ENCODE assay signal across 22 cellular contexts in the genomic region with DNA sequence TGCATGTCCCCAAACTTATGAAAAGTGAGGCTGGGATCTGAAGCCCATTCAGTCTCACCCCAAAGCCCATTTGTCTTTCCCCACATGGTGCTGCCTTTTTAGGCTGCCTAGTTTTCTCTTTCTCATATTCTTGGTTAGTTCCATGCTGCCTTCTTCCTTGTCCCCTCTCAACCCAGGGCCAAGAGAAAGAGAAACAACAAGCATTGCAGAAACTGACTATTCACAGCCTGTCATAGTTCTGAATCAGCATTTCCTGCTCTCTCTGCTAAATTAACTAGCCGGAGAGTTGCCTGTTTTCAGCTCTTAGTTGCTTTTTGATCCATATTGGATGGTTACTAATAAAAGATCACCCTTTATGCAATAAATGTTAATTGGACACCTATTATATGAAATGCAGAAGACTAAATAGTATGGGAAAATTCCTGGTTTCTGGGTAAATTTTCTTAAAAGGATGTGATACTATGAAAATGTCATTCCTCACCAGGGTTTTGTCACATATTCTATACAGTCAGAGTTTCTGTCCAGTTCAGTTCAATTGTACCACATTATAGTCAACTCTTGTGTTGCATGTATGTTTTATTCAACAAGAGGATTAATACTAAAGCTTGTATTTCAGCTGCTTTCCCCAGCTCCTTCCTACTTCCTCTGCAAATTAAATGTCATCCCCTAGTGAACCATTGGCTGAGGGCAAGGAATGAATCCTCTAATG.
DNase-seq lines count a peak whose midpoint lies in the region; ATAC-seq and TF ChIP-seq lines count a peak whose summit lies in the region.
"Had no signal": no experiment of that assay in that cellular context is flagged by ENCODE, and none has a peak within 500 bp of the region (broad histone marks: within the 10 kb centered on the region; RNA-seq: fewer than 3 reads in every experiment).

No MANE protein-coding gene starts in this region.

- H3K27me3 ChIP-seq in right lobe of liver (no peaks in the 10 kb centered on the region), prostate gland (replicated peaks; ENCODE audit: insufficient read depth) (peaks cover 2% of the 10 kb centered on the region)
- H3K27me3 ChIP-seq: foreskin keratinocyte, neutrophil, upper lobe of right lung had no signal

- H3K4me1 ChIP-seq in right lobe of liver, result no peaks in the 10 kb centered on the region
- H3K4me1 ChIP-seq in prostate gland (replicated peaks), result no peaks in the 10 kb centered on the region
- H3K4me1 ChIP-seq: foreskin keratinocyte, upper lobe of right lung had no signal

- peak; percentile 16 for DNase-seq in NB4 (ENCODE audit: low read depth)
- no peak for DNase-seq in right lobe of liver
- DNase-seq in stimulated activated CD4-positive, alpha-beta T cell treated with anti-CD3 and anti-CD28 coated beads, Interleukin-2, amount 100 ng/mL, for 24 hours, result no peak
- no peak for DNase-seq in prostate gland (ENCODE audit: low spot score)
- DNase-seq: activated CD4-positive, CD25-positive, alpha-beta regulatory T cell; activated naive CD4-positive, alpha-beta T cell; activated T-cell treated with anti-CD3 and anti-CD28 coated beads, Interleukin-2, amount 50 U/mL, for 24 hours; amniotic stem cell; CD8-positive, alpha-beta memory T cell; foreskin keratinocyte; mammary epithelial cell; NCI-H1436; NCI-H2171; NCI-H748 treated with DMSO at 0.1 percent for 48 hours; PC-3; upper lobe of right lung had no signal

- intact Hi-C loops in right lobe of liver (cut with DNase I), result no loop called here
- intact Hi-C loops in prostate gland (cut with DNase I), result no loop called here

- 8% methylated on average over 1 of the region's 1 CpG for WGBS in right lobe of liver (ENCODE audit: insufficient coverage, low coverage, low lambda C conversion rate, missing lambda C conversion rate)
- WGBS in prostate gland, result 50% methylated on average over 1 of the region's 1 CpG

- ATAC-seq in GM19035 (IDR thresholded peaks at IDR 0.05; ENCODE audit: unreplicated experiment) (peak; percentile 79), HG02623 (IDR thresholded peaks at IDR 0.05; ENCODE audit: unreplicated experiment) (peak; percentile 61), right lobe of liver (peak; percentile 57 to 77 (median 61)), HG02885 (IDR thresholded peaks at IDR 0.05; ENCODE audit: poor library complexity, unreplicated experiment) (no peak)
- ATAC-seq: foreskin keratinocyte, PC-3, upper lobe of right lung had no signal

- H3K27ac ChIP-seq in right lobe of liver (no peak overlapping the region), prostate gland (no peak overlapping the region)
- H3K27ac ChIP-seq: epithelial cell of prostate, foreskin keratinocyte, neutrophil, SK-N-MC, upper lobe of right lung had no signal

- H3K4me3 ChIP-seq in NB4 (ENCODE audit: low read depth, low read length) (no peak overlapping the region), right lobe of liver (no peak overlapping the region), prostate gland (no peak overlapping the region)
- H3K4me3 ChIP-seq: SK-N-MC, upper lobe of right lung had no signal

- H3K9me3 ChIP-seq in right lobe of liver (no peaks in the 10 kb centered on the region), prostate gland (no peaks in the 10 kb centered on the region)
- H3K9me3 ChIP-seq: neutrophil, upper lobe of right lung had no signal

- TF ChIP-seq POLR2A in NB4 (IDR thresholded peaks at IDR 0.05; ENCODE audit: extremely low read depth, insufficient read length) (no peak), right lobe of liver (IDR thresholded peaks at IDR 0.05) (no peak), prostate gland (IDR thresholded peaks at IDR 0.05) (no peak)

- H3K36me3 ChIP-seq in right lobe of liver (no peaks in the 10 kb centered on the region), prostate gland (no peaks in the 10 kb centered on the region)
- H3K36me3 ChIP-seq: neutrophil, upper lobe of right lung had no signal

- TF ChIP-seq CTCF in NB4 (IDR thresholded peaks at IDR 0.05; ENCODE audit: low read depth, low read length) (no peak), right lobe of liver (IDR thresholded peaks at IDR 0.05) (no peak), prostate gland (IDR thresholded peaks at IDR 0.05) (no peak)
